In the genomic region with DNA sequence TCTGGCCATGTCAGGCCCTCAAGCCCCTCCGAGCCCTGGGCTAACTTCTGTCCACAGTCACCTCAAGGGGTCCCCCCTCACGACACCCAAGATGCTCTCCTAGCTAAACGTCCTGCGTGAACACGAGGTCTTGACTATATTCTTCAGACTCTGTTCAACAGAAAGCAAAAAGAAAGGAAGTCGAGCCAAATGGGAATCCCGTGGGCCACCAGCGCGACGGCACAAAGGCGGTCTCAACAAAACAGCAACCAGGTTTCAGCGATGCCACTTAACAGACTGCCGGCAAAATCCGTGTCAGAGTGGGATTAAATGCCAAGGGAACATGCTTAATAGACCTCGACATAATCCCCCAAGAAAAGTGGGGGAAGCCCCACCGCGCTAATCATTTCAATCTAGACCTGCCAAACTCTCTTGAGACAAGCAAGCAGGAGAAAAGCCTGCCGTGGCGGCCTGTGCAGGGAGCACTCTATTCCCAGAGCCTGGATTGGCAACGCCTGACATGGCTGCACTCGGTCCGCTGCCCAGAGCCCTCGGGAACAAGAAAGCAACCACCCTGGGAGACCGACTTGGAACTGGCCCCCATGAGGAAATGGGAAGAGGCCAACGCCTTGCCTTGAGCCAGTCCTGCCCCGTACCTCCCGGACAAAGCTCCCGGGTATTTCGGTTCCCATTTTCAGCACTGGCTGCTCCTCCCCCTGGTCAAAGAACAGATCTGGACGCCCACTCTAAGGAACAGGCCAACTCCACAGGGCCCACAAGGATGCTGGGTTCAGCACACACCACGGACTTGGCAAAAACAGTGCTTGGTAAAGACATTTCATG, we compare ENCODE assay signal across 10 cellular contexts. TPM values are rescaled to one million over a fixed set of nuclear protein-coding genes. Genes with fewer than 3 reads are reported as not detected.
DNase-seq lines count a peak whose midpoint lies in the region; ATAC-seq and TF ChIP-seq lines count a peak whose summit lies in the region.
"Had no signal": no experiment of that assay in that cellular context is flagged by ENCODE, and none has a peak within 500 bp of the region (broad histone marks: within the 10 kb centered on the region; RNA-seq: fewer than 3 reads in every experiment).

No MANE protein-coding gene starts in this region.

- H3K4me3 ChIP-seq in cardiac muscle cell: no peak overlapping the region
- no peak overlapping the region for H3K4me3 ChIP-seq in MG63

- H3K27ac Mint-ChIP-seq in CD14-positive monocyte (peak overlapping the region in 5 of 7 donors; percentile 9 to 82 (median 75)), WTC11 (peak overlapping the region; percentile 78)

- no peak for TF ChIP-seq CTCF in CD14-positive monocyte (IDR thresholded peaks at IDR 0.05)
- TF ChIP-seq CTCF in WTC11 (IDR thresholded peaks at IDR 0.05): no peak
- no peak for TF ChIP-seq CTCF in cardiac muscle cell (IDR thresholded peaks at IDR 0.05; ENCODE audit: low read depth, low read length)

- POLR2A ChIA-PET in WTC11 (lab: Charles Lee): interaction anchor here (0.6 to 1.2 kb wide), 2 partner anchors 13 to 16 kb away, joined by 3 read pairs; partner anchors contain the start of gene ZC3H4

- H3K9me3 Mint-ChIP-seq in CD14-positive monocyte (no peaks in the 10 kb centered on the region), WTC11 (no peaks in the 10 kb centered on the region)

- CTCF ChIA-PET in WTC11 (lab: Charles Lee): interaction anchor here (0.5 to 2.0 kb wide), 3 partner anchors 146 to 451 kb away, joined by 4 to 5 read pairs (median 4); no protein-coding TSS in a partner anchor

- H3K36me3 ChIP-seq in cardiac muscle cell (peaks cover 6% of the 10 kb centered on the region), MG63 (peaks cover 69% of the 10 kb centered on the region)

- H3K9me3 ChIP-seq in cardiac muscle cell (ENCODE audit: low read depth) (no peaks in the 10 kb centered on the region), MG63 (no peaks in the 10 kb centered on the region)

- H3K36me3 Mint-ChIP-seq in CD14-positive monocyte (peaks cover 48 to 75% of the 10 kb centered on the region in 2 donors), WTC11 (peaks cover 15% of the 10 kb centered on the region)

- H3K27me3 Mint-ChIP-seq in CD14-positive monocyte (ENCODE audit: low read depth in 3 of 3): peaks cover 0 to 2% (median 0%) of the 10 kb centered on the region in 3 donors
- no peaks in the 10 kb centered on the region for H3K27me3 Mint-ChIP-seq in WTC11 (ENCODE audit: low read depth)

- intact Hi-C loops in CD14-positive monocyte (cut with micrococcal nuclease) (no loop called here), posterior vena cava (cut with DNase I) (no loop called here)

- peak overlapping the region; percentile 81 for H3K27ac ChIP-seq in cardiac muscle cell

- DNase-seq in CD14-positive monocyte (ENCODE audit: low spot score): no peak
- DNase-seq in WTC11 (ENCODE audit: low spot score): no peak
- DNase-seq in cardiac muscle cell (ENCODE audit: low read depth in 1 of 2, low spot score in 1 of 2): no peak
- peak; percentile 83 for DNase-seq in posterior vena cava (ENCODE audit: low spot score)
- no peak for DNase-seq in RPMI8226
- DNase-seq in GOT3 (lab: John Stamatoyannopoulos, UW): no peak
- no peak for DNase-seq in HPDE6-E6E7 (ENCODE audit: extremely low spot score)
- DNase-seq in MG63: no peak
- DNase-seq: activated effector memory CD4-positive, alpha-beta T cell treated with Interleukin-2 at 50 U/mL for 16 hours; SHP77 treated with DMSO at 0.1 percent for 48 hours had no signal

- ATAC-seq in WTC11: no peak

- H3K4me1 Mint-ChIP-seq in CD14-positive monocyte: peaks cover 15% of the 10 kb centered on the region
- H3K4me1 Mint-ChIP-seq in WTC11: peaks cover 46% of the 10 kb centered on the region

- no peaks in the 10 kb centered on the region for H3K27me3 ChIP-seq in cardiac muscle cell
- no peaks in the 10 kb centered on the region for H3K27me3 ChIP-seq in MG63

- H3K4me3 Mint-ChIP-seq in CD14-positive monocyte (no peak overlapping the region), WTC11 (no peak overlapping the region)

- peaks cover 46% of the 10 kb centered on the region for H3K4me1 ChIP-seq in cardiac muscle cell (ENCODE audit: low read depth)

TF ChIP-seq in WTC11, 78 proteins besides CTCF, POLR2A, EP300 and RAD21 (continues in another document):
- TF ChIP-seq, protein P1, sequence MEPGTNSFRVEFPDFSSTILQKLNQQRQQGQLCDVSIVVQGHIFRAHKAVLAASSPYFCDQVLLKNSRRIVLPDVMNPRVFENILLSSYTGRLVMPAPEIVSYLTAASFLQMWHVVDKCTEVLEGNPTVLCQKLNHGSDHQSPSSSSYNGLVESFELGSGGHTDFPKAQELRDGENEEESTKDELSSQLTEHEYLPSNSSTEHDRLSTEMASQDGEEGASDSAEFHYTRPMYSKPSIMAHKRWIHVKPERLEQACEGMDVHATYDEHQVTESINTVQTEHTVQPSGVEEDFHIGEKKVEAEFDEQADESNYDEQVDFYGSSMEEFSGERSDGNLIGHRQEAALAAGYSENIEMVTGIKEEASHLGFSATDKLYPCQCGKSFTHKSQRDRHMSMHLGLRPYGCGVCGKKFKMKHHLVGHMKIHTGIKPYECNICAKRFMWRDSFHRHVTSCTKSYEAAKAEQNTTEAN (CRISPR knock-in tag; IDR thresholded peaks at IDR 0.05): no peak
- TF ChIP-seq JAZF1 (CRISPR knock-in tag; IDR thresholded peaks at IDR 0.05) (no peak), ZBTB21 (CRISPR knock-in tag; IDR thresholded peaks at IDR 0.05; ENCODE audit: borderline replicate concordance) (no peak), ZNF263 (CRISPR knock-in tag; IDR thresholded peaks at IDR 0.05; ENCODE audit: low read depth) (no peak), MLX (CRISPR knock-in tag; IDR thresholded peaks at IDR 0.05) (no peak), ZNF396 (CRISPR knock-in tag; IDR thresholded peaks at IDR 0.05; ENCODE audit: borderline replicate concordance) (no peak), E2F4 (CRISPR knock-in tag; IDR thresholded peaks at IDR 0.05; ENCODE audit: borderline replicate concordance, low read depth) (no peak), SP1 (CRISPR knock-in tag; conservative IDR thresholded peaks at IDR 0.05) (no peak), KAT7 (CRISPR knock-in tag; IDR thresholded peaks at IDR 0.05; ENCODE audit: borderline replicate concordance) (no peak), NFYB (CRISPR knock-in tag; conservative IDR thresholded peaks at IDR 0.05; ENCODE audit: low read depth) (no peak)
- TF ChIP-seq, protein P2, sequence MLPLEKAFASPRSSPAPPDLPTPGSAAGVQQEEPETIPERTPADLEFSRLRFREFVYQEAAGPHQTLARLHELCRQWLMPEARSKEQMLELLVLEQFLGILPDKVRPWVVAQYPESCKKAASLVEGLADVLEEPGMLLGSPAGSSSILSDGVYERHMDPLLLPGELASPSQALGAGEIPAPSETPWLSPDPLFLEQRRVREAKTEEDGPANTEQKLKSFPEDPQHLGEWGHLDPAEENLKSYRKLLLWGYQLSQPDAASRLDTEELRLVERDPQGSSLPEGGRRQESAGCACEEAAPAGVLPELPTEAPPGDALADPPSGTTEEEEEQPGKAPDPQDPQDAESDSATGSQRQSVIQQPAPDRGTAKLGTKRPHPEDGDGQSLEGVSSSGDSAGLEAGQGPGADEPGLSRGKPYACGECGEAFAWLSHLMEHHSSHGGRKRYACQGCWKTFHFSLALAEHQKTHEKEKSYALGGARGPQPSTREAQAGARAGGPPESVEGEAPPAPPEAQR (CRISPR knock-in tag; IDR thresholded peaks at IDR 0.05): no peak
- TF ChIP-seq, protein P3, sequence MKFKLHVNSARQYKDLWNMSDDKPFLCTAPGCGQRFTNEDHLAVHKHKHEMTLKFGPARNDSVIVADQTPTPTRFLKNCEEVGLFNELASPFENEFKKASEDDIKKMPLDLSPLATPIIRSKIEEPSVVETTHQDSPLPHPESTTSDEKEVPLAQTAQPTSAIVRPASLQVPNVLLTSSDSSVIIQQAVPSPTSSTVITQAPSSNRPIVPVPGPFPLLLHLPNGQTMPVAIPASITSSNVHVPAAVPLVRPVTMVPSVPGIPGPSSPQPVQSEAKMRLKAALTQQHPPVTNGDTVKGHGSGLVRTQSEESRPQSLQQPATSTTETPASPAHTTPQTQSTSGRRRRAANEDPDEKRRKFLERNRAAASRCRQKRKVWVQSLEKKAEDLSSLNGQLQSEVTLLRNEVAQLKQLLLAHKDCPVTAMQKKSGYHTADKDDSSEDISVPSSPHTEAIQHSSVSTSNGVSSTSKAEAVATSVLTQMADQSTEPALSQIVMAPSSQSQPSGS (CRISPR knock-in tag; IDR thresholded peaks at IDR 0.05; ENCODE audit: borderline replicate concordance, low read depth): no peak

RNA-seq across cellular contexts. Expression of gene ZC3H4, which starts 16.0 kb away (rescaled TPM):
- under 1 TPM; 0.24 to 0.60 TPM for polyA plus RNA-seq in CD14-positive monocyte
- 67.2 to 75.5 TPM (median 73.2 TPM) in 3 replicates for total RNA-seq in WTC11 (2021)
- 23.2 and 34.6 TPM in 2 replicates for total RNA-seq in cardiac muscle cell
- polyA plus RNA-seq in cardiac muscle cell: 4.2 and 5.0 TPM in 2 replicates
- 10 to 100 TPM; 33.6 to 39.5 TPM for total RNA-seq in posterior vena cava
- 8.2 and 25.2 TPM in 2 replicates for total RNA-seq in MG63 (2014; rRNA removed; shearing (Covaris generic); ENCODE audit: low replicate concordance)

RNA-seq across cellular contexts. Expression of gene SAE1, which starts 33.0 kb away (rescaled TPM):
- polyA plus RNA-seq in CD14-positive monocyte (10 to 100 TPM; 46.5 to 54.2 TPM), cardiac muscle cell (171 and 213 TPM in 2 replicates)
- total RNA-seq in WTC11 (2021) (215 to 224 TPM (median 221 TPM) in 3 replicates), cardiac muscle cell (128 and 148 TPM in 2 replicates), posterior vena cava (10 to 100 TPM; 55.9 to 57.4 TPM)
- total RNA-seq in MG63 (2014; rRNA removed; shearing (Covaris generic); ENCODE audit: low replicate concordance): 389 and 411 TPM in 2 replicates

RNA-seq across cellular contexts. Expression of gene TMEM160, which starts 49.2 kb away (rescaled TPM):
- polyA plus RNA-seq in CD14-positive monocyte (100 to 1,000 TPM; 103 to 159 TPM), cardiac muscle cell (123 and 129 TPM in 2 replicates)
- total RNA-seq in WTC11 (2021) (86.2 to 90.3 TPM (median 87.8 TPM) in 3 replicates), cardiac muscle cell (62.7 and 64.5 TPM in 2 replicates), posterior vena cava (10 to 100 TPM; 23.8 to 25.2 TPM)
- total RNA-seq in MG63 (2014; rRNA removed; shearing (Covaris generic); ENCODE audit: low replicate concordance): 81.9 and 94.5 TPM in 2 replicates
